1 cellular context compared by ENCODE assay signal in the genomic region with DNA sequence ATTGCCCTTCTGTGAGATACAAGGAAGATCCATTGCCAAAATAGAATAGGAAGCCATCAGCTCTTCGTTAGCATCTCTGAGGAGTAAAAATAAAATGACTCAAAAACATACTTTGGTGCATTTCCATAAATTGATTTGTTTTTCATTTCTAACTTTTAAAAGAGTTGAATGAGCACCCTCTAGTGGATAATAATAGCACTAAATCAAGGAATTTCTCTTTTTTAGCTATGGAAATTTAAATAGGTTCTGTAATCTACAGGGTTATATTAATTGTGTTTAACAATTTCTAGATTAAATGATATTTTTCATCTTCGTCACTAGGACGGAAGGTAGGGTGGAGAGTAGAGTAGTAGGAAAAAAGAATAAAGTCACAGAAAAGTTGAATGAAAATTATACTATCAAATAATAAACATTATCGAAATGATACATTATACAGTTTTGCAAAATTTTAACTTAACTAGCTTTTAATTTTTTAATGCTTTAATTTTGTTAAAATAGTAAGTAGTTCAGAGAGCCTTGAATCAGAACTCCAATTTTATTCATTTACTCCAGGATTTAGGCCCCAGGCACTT.
TF ChIP-seq lines count a peak whose summit lies in the region.

No MANE protein-coding gene starts in this region.

TF ChIP-seq in SK-N-SH, 30 proteins besides CTCF, POLR2A, EP300 and RAD21 (continued from another document):
- TF ChIP-seq SIN3A (IDR thresholded peaks at IDR 0.05; ENCODE audit: borderline replicate concordance, low read depth, low read length) = no peak
- no peak for TF ChIP-seq EZH2phosphoT487 (IDR thresholded peaks at IDR 0.05; ENCODE audit: borderline replicate concordance, low read depth)
- TF ChIP-seq ELF1 (IDR thresholded peaks at IDR 0.05) = no peak
- no peak for TF ChIP-seq YY1 (IDR thresholded peaks at IDR 0.05; ENCODE audit: low read depth)
- no peak for TF ChIP-seq RCOR1 (IDR thresholded peaks at IDR 0.05; ENCODE audit: low read length)
- TF ChIP-seq JUND (IDR thresholded peaks at IDR 0.05) = no peak
- TF ChIP-seq PBX3 (IDR thresholded peaks at IDR 0.05) = no peak
